ENCODE assay signal across 1 cellular context in the genomic region with DNA sequence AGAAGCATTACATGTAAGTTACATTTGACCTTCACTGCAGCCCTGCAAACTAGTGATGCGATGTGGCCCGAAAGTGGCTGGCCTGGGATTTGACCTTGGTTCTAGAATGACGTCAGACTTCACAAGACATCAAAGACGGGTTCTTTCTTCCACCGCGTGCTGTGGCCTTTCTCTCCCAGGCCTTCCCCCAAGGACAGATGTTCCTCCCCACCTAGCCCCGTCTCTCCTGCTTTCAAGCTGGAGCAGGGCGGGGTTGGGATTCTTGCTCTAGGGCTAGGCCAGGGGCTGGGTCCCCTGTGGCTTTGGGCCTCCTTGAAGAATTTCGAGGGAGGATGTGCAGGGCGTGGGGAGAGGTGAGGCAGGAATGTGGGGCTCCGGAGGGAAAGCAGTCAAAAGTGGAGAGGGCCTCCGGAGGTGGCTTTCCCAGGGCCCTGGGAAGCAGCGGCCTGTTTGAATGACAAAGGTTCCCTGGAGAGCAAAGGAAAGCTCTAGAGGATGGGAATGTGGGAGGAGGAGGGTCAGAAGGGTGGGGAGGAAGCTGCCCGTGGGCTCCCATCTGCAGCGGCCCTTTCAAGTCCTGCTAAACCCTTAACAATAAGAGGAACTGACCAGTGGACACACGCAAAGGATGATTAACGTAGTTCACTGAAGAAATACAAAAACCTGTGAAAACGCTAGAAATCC.
TF ChIP-seq lines count a peak whose summit lies in the region.

No MANE protein-coding gene starts in this region.

TF ChIP-seq in HepG2, 621 proteins besides CTCF, POLR2A, EP300 and RAD21 (continued from another document and continues in another):
- TF ChIP-seq, protein P1, sequence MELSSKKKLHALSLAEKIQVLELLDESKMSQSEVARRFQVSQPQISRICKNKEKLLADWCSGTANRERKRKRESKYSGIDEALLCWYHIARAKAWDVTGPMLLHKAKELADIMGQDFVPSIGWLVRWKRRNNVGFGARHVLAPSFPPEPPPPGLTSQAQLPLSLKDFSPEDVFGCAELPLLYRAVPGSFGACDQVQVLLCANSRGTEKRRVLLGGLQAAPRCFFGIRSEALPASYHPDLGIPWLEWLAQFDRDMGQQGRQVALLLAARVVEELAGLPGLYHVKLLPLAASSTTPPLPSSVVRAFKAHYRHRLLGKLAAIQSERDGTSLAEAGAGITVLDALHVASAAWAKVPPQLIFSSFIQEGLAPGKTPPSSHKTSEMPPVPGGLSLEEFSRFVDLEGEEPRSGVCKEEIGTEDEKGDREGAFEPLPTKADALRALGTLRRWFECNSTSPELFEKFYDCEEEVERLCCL (CRISPR knock-in tag; IDR thresholded peaks at IDR 0.05; ENCODE audit: borderline replicate concordance), result no peak
- TF ChIP-seq PTBP1 (IDR thresholded peaks at IDR 0.05; ENCODE audit: low read depth, low read length, poor library complexity, severe bottlenecking) (no peak), ZNF234 (CRISPR knock-in tag; conservative IDR thresholded peaks at IDR 0.05) (no peak), ZNF609 (CRISPR knock-in tag; IDR thresholded peaks at IDR 0.05; ENCODE audit: borderline replicate concordance) (peak; percentile 40; the same call in 1 of the 2 replicates), HNF4G (IDR thresholded peaks at IDR 0.05; ENCODE audit: borderline replicate concordance, low read depth, low read length) (no peak), HNF4G (CRISPR knock-in tag; IDR thresholded peaks at IDR 0.05; ENCODE audit: borderline replicate concordance, low read depth) (no peak), ZBED4 (CRISPR knock-in tag; IDR thresholded peaks at IDR 0.05; ENCODE audit: borderline replicate concordance) (no peak), SOX5 (CRISPR knock-in tag; IDR thresholded peaks at IDR 0.05; ENCODE audit: borderline replicate concordance) (peak; percentile 24; the same call in 1 of the 2 replicates), ARNT2 (CRISPR knock-in tag; IDR thresholded peaks at IDR 0.05; ENCODE audit: low read depth) (peak; percentile 27; the same call in 1 of the 2 replicates), NONO (IDR thresholded peaks at IDR 0.05) (no peak), NONO (CRISPR knock-in tag; conservative IDR thresholded peaks at IDR 0.05) (no peak), ZBTB25 (CRISPR knock-in tag; IDR thresholded peaks at IDR 0.05) (no peak), TSC22D2 (CRISPR knock-in tag; IDR thresholded peaks at IDR 0.05; ENCODE audit: borderline replicate concordance) (no peak), ZC3H13 (CRISPR knock-in tag; IDR thresholded peaks at IDR 0.05) (no peak), HMG20A (CRISPR knock-in tag; IDR thresholded peaks at IDR 0.05; ENCODE audit: borderline replicate concordance) (peak; percentile 60; the same call in 1 of the 2 replicates), ZFP36L1 (CRISPR knock-in tag; IDR thresholded peaks at IDR 0.05) (no peak), BORCS8-MEF2B (CRISPR knock-in tag; IDR thresholded peaks at IDR 0.05) (no peak), KLF13 (CRISPR knock-in tag; IDR thresholded peaks at IDR 0.05) (no peak), KDM5B (CRISPR knock-in tag; IDR thresholded peaks at IDR 0.05; ENCODE audit: borderline replicate concordance) (no peak)
- TF ChIP-seq, protein P2, sequence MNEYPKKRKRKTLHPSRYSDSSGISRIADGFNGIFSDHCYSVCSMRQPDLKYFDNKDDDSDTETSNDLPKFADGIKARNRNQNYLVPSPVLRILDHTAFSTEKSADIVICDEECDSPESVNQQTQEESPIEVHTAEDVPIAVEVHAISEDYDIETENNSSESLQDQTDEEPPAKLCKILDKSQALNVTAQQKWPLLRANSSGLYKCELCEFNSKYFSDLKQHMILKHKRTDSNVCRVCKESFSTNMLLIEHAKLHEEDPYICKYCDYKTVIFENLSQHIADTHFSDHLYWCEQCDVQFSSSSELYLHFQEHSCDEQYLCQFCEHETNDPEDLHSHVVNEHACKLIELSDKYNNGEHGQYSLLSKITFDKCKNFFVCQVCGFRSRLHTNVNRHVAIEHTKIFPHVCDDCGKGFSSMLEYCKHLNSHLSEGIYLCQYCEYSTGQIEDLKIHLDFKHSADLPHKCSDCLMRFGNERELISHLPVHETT (CRISPR knock-in tag; conservative IDR thresholded peaks at IDR 0.05), result no peak
- TF ChIP-seq, protein P3, sequence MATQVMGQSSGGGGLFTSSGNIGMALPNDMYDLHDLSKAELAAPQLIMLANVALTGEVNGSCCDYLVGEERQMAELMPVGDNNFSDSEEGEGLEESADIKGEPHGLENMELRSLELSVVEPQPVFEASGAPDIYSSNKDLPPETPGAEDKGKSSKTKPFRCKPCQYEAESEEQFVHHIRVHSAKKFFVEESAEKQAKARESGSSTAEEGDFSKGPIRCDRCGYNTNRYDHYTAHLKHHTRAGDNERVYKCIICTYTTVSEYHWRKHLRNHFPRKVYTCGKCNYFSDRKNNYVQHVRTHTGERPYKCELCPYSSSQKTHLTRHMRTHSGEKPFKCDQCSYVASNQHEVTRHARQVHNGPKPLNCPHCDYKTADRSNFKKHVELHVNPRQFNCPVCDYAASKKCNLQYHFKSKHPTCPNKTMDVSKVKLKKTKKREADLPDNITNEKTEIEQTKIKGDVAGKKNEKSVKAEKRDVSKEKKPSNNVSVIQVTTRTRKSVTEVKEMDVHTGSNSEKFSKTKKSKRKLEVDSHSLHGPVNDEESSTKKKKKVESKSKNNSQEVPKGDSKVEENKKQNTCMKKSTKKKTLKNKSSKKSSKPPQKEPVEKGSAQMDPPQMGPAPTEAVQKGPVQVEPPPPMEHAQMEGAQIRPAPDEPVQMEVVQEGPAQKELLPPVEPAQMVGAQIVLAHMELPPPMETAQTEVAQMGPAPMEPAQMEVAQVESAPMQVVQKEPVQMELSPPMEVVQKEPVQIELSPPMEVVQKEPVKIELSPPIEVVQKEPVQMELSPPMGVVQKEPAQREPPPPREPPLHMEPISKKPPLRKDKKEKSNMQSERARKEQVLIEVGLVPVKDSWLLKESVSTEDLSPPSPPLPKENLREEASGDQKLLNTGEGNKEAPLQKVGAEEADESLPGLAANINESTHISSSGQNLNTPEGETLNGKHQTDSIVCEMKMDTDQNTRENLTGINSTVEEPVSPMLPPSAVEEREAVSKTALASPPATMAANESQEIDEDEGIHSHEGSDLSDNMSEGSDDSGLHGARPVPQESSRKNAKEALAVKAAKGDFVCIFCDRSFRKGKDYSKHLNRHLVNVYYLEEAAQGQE (IDR thresholded peaks at IDR 0.05; ENCODE audit: borderline replicate concordance in 1 of 2, low read depth in 1 of 2, low read length in 2 of 2), result no peak
- TF ChIP-seq, protein P4, sequence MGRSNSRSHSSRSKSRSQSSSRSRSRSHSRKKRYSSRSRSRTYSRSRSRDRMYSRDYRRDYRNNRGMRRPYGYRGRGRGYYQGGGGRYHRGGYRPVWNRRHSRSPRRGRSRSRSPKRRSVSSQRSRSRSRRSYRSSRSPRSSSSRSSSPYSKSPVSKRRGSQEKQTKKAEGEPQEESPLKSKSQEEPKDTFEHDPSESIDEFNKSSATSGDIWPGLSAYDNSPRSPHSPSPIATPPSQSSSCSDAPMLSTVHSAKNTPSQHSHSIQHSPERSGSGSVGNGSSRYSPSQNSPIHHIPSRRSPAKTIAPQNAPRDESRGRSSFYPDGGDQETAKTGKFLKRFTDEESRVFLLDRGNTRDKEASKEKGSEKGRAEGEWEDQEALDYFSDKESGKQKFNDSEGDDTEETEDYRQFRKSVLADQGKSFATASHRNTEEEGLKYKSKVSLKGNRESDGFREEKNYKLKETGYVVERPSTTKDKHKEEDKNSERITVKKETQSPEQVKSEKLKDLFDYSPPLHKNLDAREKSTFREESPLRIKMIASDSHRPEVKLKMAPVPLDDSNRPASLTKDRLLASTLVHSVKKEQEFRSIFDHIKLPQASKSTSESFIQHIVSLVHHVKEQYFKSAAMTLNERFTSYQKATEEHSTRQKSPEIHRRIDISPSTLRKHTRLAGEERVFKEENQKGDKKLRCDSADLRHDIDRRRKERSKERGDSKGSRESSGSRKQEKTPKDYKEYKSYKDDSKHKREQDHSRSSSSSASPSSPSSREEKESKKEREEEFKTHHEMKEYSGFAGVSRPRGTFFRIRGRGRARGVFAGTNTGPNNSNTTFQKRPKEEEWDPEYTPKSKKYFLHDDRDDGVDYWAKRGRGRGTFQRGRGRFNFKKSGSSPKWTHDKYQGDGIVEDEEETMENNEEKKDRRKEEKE (IDR thresholded peaks at IDR 0.05), result no peak
- TF ChIP-seq, protein P5, sequence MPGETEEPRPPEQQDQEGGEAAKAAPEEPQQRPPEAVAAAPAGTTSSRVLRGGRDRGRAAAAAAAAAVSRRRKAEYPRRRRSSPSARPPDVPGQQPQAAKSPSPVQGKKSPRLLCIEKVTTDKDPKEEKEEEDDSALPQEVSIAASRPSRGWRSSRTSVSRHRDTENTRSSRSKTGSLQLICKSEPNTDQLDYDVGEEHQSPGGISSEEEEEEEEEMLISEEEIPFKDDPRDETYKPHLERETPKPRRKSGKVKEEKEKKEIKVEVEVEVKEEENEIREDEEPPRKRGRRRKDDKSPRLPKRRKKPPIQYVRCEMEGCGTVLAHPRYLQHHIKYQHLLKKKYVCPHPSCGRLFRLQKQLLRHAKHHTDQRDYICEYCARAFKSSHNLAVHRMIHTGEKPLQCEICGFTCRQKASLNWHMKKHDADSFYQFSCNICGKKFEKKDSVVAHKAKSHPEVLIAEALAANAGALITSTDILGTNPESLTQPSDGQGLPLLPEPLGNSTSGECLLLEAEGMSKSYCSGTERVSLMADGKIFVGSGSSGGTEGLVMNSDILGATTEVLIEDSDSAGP (CRISPR knock-in tag; IDR thresholded peaks at IDR 0.05; ENCODE audit: borderline replicate concordance), result peak; percentile 53; the same call in 1 of the 2 replicates
- TF ChIP-seq, protein P6, sequence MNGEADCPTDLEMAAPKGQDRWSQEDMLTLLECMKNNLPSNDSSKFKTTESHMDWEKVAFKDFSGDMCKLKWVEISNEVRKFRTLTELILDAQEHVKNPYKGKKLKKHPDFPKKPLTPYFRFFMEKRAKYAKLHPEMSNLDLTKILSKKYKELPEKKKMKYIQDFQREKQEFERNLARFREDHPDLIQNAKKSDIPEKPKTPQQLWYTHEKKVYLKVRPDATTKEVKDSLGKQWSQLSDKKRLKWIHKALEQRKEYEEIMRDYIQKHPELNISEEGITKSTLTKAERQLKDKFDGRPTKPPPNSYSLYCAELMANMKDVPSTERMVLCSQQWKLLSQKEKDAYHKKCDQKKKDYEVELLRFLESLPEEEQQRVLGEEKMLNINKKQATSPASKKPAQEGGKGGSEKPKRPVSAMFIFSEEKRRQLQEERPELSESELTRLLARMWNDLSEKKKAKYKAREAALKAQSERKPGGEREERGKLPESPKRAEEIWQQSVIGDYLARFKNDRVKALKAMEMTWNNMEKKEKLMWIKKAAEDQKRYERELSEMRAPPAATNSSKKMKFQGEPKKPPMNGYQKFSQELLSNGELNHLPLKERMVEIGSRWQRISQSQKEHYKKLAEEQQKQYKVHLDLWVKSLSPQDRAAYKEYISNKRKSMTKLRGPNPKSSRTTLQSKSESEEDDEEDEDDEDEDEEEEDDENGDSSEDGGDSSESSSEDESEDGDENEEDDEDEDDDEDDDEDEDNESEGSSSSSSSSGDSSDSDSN (CRISPR knock-in tag; IDR thresholded peaks at IDR 0.05), result no peak
